Comparison of ENCODE assay signal across 20 cellular contexts in genomic region chr3:172354931-172355499, GRCh38.
A peak's percentile ranks its signal among the peaks of the same experiment; 100 is the strongest.
DNase-seq lines count a peak whose midpoint lies in the region; ATAC-seq and TF ChIP-seq lines count a peak whose summit lies in the region.
"Had no signal": no experiment of that assay in that cellular context is flagged by ENCODE, and none has a peak within 500 bp of the region (broad histone marks: within the 10 kb centered on the region; RNA-seq: fewer than 3 reads in every experiment).

No MANE protein-coding gene starts in this region.

- no peak overlapping the region for H3K9ac ChIP-seq in GM23248
- H3K9ac ChIP-seq in smooth muscle cell (ENCODE audit: low read depth): no peak overlapping the region

- no peaks in the 10 kb centered on the region for H3K9me2 ChIP-seq in GM23248 (ENCODE audit: insufficient read depth)

- H3K27me3 ChIP-seq in ACC112 (ENCODE audit: insufficient read depth, low read length): no peaks in the 10 kb centered on the region
- H3K27me3 ChIP-seq in GM23248 (replicated peaks; ENCODE audit: insufficient read depth): no peaks in the 10 kb centered on the region
- no peaks in the 10 kb centered on the region for H3K27me3 ChIP-seq in smooth muscle cell (ENCODE audit: low read depth)
- H3K27me3 ChIP-seq: Peyer's patch had no signal

- H3K36me3 ChIP-seq in ACC112 (ENCODE audit: insufficient read depth, low read length) (peaks cover 39% of the 10 kb centered on the region), GM23248 (ENCODE audit: low read depth) (peaks cover 49% of the 10 kb centered on the region), smooth muscle cell (ENCODE audit: low read depth) (peaks cover 29% of the 10 kb centered on the region)

- H4K20me1 ChIP-seq in GM23248 (ENCODE audit: insufficient read depth) (peaks cover 8% of the 10 kb centered on the region; the same call in 1 of the 2 replicates), smooth muscle cell (ENCODE audit: low read depth) (peaks cover 93% of the 10 kb centered on the region)

- peak; percentile 75 for ATAC-seq in SK-N-SH treated with all-trans-retinoic acid at 6 μM for 48 hours

- TF ChIP-seq CTCF in smooth muscle cell (IDR thresholded peaks at IDR 0.05; ENCODE audit: borderline replicate concordance, insufficient read depth, poor library complexity, severe bottlenecking): no peak

- in situ Hi-C loops in GM23248 (cut with MboI): no loop called here

- DNase-seq in GM23248: no peak
- DNase-seq in smooth muscle cell (lab: John Stamatoyannopoulos, UW; ENCODE audit: unreplicated experiment): no peak
- DNase-seq in stimulated activated CD4-positive, alpha-beta T cell treated with anti-CD3 and anti-CD28 coated beads, Interleukin-2, amount 100 ng/mL, for 24 hours: no peak
- no peak for DNase-seq in C1 segment of cervical spinal cord (lab: John Stamatoyannopoulos, UW)
- no peak for DNase-seq in substantia nigra (lab: John Stamatoyannopoulos, UW)
- DNase-seq: AML-193; CD8-positive, alpha-beta memory T cell; GDM1; H7; KBM-7; MM.1S; NCI-H1092; NCI-H2029 treated with DMSO at 0.1 percent for 48 hours; NCI-H2171; NCI-H526; Peyer's patch had no signal

- H3F3A ChIP-seq in GM23248 (ENCODE audit: insufficient read depth): peaks cover 56% of the 10 kb centered on the region
- H3F3A ChIP-seq in smooth muscle cell (ENCODE audit: low read depth): peaks cover 67% of the 10 kb centered on the region

- H3K27ac ChIP-seq in ACC112 (ENCODE audit: low read depth, low read length): peak overlapping the region; percentile 52
- peak overlapping the region; percentile 25; the same call in 1 of the 2 replicates for H3K27ac ChIP-seq in GM23248
- H3K27ac ChIP-seq in smooth muscle cell (ENCODE audit: low read depth): peak overlapping the region; percentile 83
- H3K27ac ChIP-seq in substantia nigra (ENCODE audit: low read depth, low read length, poor library complexity, severe bottlenecking): no peak overlapping the region
- H3K27ac ChIP-seq: C4-2B, HL-60, Peyer's patch had no signal

- H3K79me2 ChIP-seq in ACC112 (ENCODE audit: control insufficient read depth, insufficient read depth, low read length, unreplicated experiment) (peaks cover 24% of the 10 kb centered on the region), GM23248 (ENCODE audit: insufficient read depth) (peaks cover 60% of the 10 kb centered on the region), smooth muscle cell (ENCODE audit: low read depth) (peaks cover 33% of the 10 kb centered on the region)

- H3K4me3 ChIP-seq in ACC112 (ENCODE audit: low read depth, low read length): no peak overlapping the region
- no peak overlapping the region for H3K4me3 ChIP-seq in GM23248
- no peak overlapping the region for H3K4me3 ChIP-seq in smooth muscle cell
- H3K4me3 ChIP-seq: Peyer's patch had no signal

- no peak overlapping the region for H2AFZ ChIP-seq in ACC112 (ENCODE audit: low read length, unreplicated experiment)
- H2AFZ ChIP-seq in GM23248: no peak overlapping the region
- H2AFZ ChIP-seq in smooth muscle cell (ENCODE audit: low read depth): no peak overlapping the region

- no peak overlapping the region for H3K4me2 ChIP-seq in GM23248 (ENCODE audit: unreplicated experiment)
- H3K4me2 ChIP-seq in smooth muscle cell: no peak overlapping the region

- 98 to 100% methylated on average over 3 of the region's 3 CpGs for WGBS in GM23248 (ENCODE audit: low coverage in 1 of 2, low lambda C conversion rate in 2 of 2, missing lambda C conversion rate in 2 of 2), 2 experiments
- over 99% methylated on average over 3 of the region's 3 CpGs for WGBS in smooth muscle cell (ENCODE audit: low lambda C conversion rate)

- no peaks in the 10 kb centered on the region for H3K9me3 ChIP-seq in GM23248 (ENCODE audit: low read depth)
- H3K9me3 ChIP-seq in smooth muscle cell (replicated peaks; ENCODE audit: low read depth): no peaks in the 10 kb centered on the region
- H3K9me3 ChIP-seq: Peyer's patch had no signal

- H3K4me1 ChIP-seq in ACC112 (ENCODE audit: control insufficient read depth, insufficient read depth, low read length, unreplicated experiment): peaks cover 25% of the 10 kb centered on the region
- H3K4me1 ChIP-seq in GM23248 (ENCODE audit: insufficient read depth): peaks cover 36% of the 10 kb centered on the region
- no peaks in the 10 kb centered on the region for H3K4me1 ChIP-seq in smooth muscle cell (ENCODE audit: low read depth)

TF ChIP-seq in SK-N-SH treated with all-trans-retinoic acid at 6 μM for 48 hours, 23 proteins besides CTCF, POLR2A, EP300 and RAD21:
- TF ChIP-seq GLIS3 (CRISPR knock-in tag; IDR thresholded peaks at IDR 0.05): no peak
- peak; percentile 70; the same call in 1 of the 2 replicates for TF ChIP-seq POU6F1 (CRISPR knock-in tag; IDR thresholded peaks at IDR 0.05; ENCODE audit: borderline replicate concordance, low read depth)
- no peak for TF ChIP-seq BACH2 (CRISPR knock-in tag; IDR thresholded peaks at IDR 0.05; ENCODE audit: borderline replicate concordance)
- no peak for TF ChIP-seq TCF4 (CRISPR knock-in tag; IDR thresholded peaks at IDR 0.05; ENCODE audit: borderline replicate concordance)
- TF ChIP-seq ISL1 (CRISPR knock-in tag; IDR thresholded peaks at IDR 0.05): peak; percentile 97
- no peak for TF ChIP-seq CSRNP3 (CRISPR knock-in tag; IDR thresholded peaks at IDR 0.05)
- peak; percentile 77 for TF ChIP-seq PATZ1 (CRISPR knock-in tag; IDR thresholded peaks at IDR 0.05; ENCODE audit: borderline replicate concordance)
- TF ChIP-seq TOX (CRISPR knock-in tag; IDR thresholded peaks at IDR 0.05; ENCODE audit: borderline replicate concordance): no peak
- no peak for TF ChIP-seq TSHZ2 (CRISPR knock-in tag; IDR thresholded peaks at IDR 0.05)
- TF ChIP-seq ZC3H10 (CRISPR knock-in tag; IDR thresholded peaks at IDR 0.05): peak; percentile 88
- no peak for TF ChIP-seq PPARA (CRISPR knock-in tag; IDR thresholded peaks at IDR 0.05; ENCODE audit: borderline replicate concordance)
